ENCODE assay signal across 1 cellular context in the genomic region with DNA sequence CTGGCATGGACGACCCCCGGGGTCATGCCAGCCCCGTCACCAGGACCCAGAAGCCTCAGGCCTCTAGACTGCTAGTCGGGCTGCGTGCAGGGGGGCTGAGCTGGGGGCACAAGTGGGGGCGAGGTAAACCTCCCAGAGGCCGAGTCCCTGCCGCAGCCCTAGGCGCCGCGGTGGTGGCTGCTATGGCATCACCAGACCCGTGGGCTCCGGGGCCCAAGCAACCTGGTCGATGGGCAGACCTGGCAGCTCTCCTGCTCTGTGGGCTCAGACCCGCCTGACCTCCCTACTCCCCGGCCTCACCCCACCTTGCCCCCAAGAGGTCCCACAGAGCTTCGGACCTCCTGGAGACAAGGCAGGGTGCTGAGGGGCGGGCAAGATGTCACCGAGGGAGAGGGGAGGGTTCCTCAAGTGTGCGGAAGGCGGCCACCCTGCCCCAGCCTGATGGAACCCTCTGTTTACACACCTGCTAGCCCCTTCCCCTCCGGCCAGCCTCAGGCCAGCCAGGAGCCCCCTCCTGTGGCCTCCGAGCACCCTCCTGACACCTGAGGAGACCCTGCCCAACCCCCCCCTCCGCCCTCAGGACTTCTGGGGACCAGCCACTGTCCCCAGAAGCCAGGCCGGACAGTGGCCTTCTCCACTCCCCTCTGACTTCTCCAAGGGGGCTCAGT.
TF ChIP-seq lines count a peak whose summit lies in the region.

No MANE protein-coding gene starts in this region.

TF ChIP-seq in HepG2, 621 proteins besides CTCF, POLR2A, EP300 and RAD21 (continued from another document and continues in another):
- TF ChIP-seq, protein P1, sequence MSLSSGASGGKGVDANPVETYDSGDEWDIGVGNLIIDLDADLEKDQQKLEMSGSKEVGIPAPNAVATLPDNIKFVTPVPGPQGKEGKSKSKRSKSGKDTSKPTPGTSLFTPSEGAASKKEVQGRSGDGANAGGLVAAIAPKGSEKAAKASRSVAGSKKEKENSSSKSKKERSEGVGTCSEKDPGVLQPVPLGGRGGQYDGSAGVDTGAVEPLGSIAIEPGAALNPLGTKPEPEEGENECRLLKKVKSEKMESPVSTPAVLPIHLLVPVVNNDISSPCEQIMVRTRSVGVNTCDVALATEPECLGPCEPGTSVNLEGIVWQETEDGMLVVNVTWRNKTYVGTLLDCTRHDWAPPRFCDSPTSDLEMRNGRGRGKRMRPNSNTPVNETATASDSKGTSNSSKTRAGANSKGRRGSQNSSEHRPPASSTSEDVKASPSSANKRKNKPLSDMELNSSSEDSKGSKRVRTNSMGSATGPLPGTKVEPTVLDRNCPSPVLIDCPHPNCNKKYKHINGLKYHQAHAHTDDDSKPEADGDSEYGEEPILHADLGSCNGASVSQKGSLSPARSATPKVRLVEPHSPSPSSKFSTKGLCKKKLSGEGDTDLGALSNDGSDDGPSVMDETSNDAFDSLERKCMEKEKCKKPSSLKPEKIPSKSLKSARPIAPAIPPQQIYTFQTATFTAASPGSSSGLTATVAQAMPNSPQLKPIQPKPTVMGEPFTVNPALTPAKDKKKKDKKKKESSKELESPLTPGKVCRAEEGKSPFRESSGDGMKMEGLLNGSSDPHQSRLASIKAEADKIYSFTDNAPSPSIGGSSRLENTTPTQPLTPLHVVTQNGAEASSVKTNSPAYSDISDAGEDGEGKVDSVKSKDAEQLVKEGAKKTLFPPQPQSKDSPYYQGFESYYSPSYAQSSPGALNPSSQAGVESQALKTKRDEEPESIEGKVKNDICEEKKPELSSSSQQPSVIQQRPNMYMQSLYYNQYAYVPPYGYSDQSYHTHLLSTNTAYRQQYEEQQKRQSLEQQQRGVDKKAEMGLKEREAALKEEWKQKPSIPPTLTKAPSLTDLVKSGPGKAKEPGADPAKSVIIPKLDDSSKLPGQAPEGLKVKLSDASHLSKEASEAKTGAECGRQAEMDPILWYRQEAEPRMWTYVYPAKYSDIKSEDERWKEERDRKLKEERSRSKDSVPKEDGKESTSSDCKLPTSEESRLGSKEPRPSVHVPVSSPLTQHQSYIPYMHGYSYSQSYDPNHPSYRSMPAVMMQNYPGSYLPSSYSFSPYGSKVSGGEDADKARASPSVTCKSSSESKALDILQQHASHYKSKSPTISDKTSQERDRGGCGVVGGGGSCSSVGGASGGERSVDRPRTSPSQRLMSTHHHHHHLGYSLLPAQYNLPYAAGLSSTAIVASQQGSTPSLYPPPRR (CRISPR knock-in tag; IDR thresholded peaks at IDR 0.05; ENCODE audit: borderline replicate concordance): 0 out of 2 replicates have a peak, but pooled peaks have one; percentile 21
- TF ChIP-seq ZNF660 (CRISPR knock-in tag; IDR thresholded peaks at IDR 0.05; ENCODE audit: borderline replicate concordance, low read depth) (peak; percentile 52; the same call in 1 of the 2 replicates), FOXA1 (IDR thresholded peaks at IDR 0.05) (no peak), FOXA1 (CRISPR knock-in tag; IDR thresholded peaks at IDR 0.05) (no peak), ZNF616 (CRISPR knock-in tag; IDR thresholded peaks at IDR 0.05; ENCODE audit: low read depth) (peak; percentile 75; the same call in 1 of the 2 replicates), REXO4 (CRISPR knock-in tag; IDR thresholded peaks at IDR 0.05; ENCODE audit: borderline replicate concordance) (peak; percentile 82; the same call in 1 of the 2 replicates), ZNF558 (CRISPR knock-in tag; IDR thresholded peaks at IDR 0.05; ENCODE audit: borderline replicate concordance) (peak; percentile 55; the same call in 1 of the 2 replicates), ZNF30 (CRISPR knock-in tag; IDR thresholded peaks at IDR 0.05) (no peak), PCBP2 (optimal IDR thresholded peaks at IDR 0.05; ENCODE audit: low read depth, low read length, poor library complexity, severe bottlenecking) (no peak), SIX1 (CRISPR knock-in tag; IDR thresholded peaks at IDR 0.05; ENCODE audit: borderline replicate concordance) (peak; percentile 19; the same call in 1 of the 2 replicates), ZNF230 (CRISPR knock-in tag; IDR thresholded peaks at IDR 0.05) (no peak), ZNF790 (CRISPR knock-in tag; IDR thresholded peaks at IDR 0.05; ENCODE audit: borderline replicate concordance) (peak; percentile 57; the same call in 1 of the 2 replicates), AKAP8 (CRISPR knock-in tag; IDR thresholded peaks at IDR 0.05) (peak; percentile 98), TRIM24 (CRISPR knock-in tag; IDR thresholded peaks at IDR 0.05) (no peak), ZFP37 (CRISPR knock-in tag; IDR thresholded peaks at IDR 0.05; ENCODE audit: borderline replicate concordance) (0 out of 2 replicates have a peak, but pooled peaks have one; percentile 14), ZNF354B (CRISPR knock-in tag; IDR thresholded peaks at IDR 0.05) (peak; percentile 91), ZBTB7A (CRISPR knock-in tag; IDR thresholded peaks at IDR 0.05) (peak; percentile 15), ZNF615 (CRISPR knock-in tag; IDR thresholded peaks at IDR 0.05; ENCODE audit: borderline replicate concordance) (peak; percentile 80; the same call in 1 of the 2 replicates), TBX2 (CRISPR knock-in tag; IDR thresholded peaks at IDR 0.05; ENCODE audit: borderline replicate concordance) (peak; percentile 67), ZNF724P (CRISPR knock-in tag; IDR thresholded peaks at IDR 0.05; ENCODE audit: borderline replicate concordance) (peak; percentile 12; the same call in 1 of the 2 replicates), ZNF460 (CRISPR knock-in tag; IDR thresholded peaks at IDR 0.05; ENCODE audit: borderline replicate concordance) (0 out of 2 replicates have a peak, but pooled peaks have one; percentile 8), XRCC5 (optimal IDR thresholded peaks at IDR 0.05; ENCODE audit: low read length) (no peak), ZFX (CRISPR knock-in tag; IDR thresholded peaks at IDR 0.05; ENCODE audit: low read depth) (peak; percentile 31; the same call in 1 of the 2 replicates), SAFB2 (CRISPR knock-in tag; IDR thresholded peaks at IDR 0.05; ENCODE audit: borderline replicate concordance, low read depth) (peak; percentile 55; the same call in 1 of the 2 replicates), PAF1 (CRISPR knock-in tag; IDR thresholded peaks at IDR 0.05) (peak; percentile 94), ZNF776 (CRISPR knock-in tag; IDR thresholded peaks at IDR 0.05) (0 out of 2 replicates have a peak, but pooled peaks have one; percentile 20), ZFP36L1 (CRISPR knock-in tag; IDR thresholded peaks at IDR 0.05) (peak; percentile 98), ZNF7 (CRISPR knock-in tag; IDR thresholded peaks at IDR 0.05) (no peak), MEF2D (CRISPR knock-in tag; IDR thresholded peaks at IDR 0.05) (0 out of 2 replicates have a peak, but pooled peaks have one; percentile 6), FOXK1 (CRISPR knock-in tag; IDR thresholded peaks at IDR 0.05; ENCODE audit: borderline replicate concordance, low read depth) (no peak), SMAD1 (CRISPR knock-in tag; IDR thresholded peaks at IDR 0.05; ENCODE audit: borderline replicate concordance, low read depth) (0 out of 2 replicates have a peak, but pooled peaks have one; percentile 4), ZNF557 (CRISPR knock-in tag; IDR thresholded peaks at IDR 0.05) (no peak), ZNF777 (CRISPR knock-in tag; IDR thresholded peaks at IDR 0.05) (no peak)
- TF ChIP-seq, protein P2, sequence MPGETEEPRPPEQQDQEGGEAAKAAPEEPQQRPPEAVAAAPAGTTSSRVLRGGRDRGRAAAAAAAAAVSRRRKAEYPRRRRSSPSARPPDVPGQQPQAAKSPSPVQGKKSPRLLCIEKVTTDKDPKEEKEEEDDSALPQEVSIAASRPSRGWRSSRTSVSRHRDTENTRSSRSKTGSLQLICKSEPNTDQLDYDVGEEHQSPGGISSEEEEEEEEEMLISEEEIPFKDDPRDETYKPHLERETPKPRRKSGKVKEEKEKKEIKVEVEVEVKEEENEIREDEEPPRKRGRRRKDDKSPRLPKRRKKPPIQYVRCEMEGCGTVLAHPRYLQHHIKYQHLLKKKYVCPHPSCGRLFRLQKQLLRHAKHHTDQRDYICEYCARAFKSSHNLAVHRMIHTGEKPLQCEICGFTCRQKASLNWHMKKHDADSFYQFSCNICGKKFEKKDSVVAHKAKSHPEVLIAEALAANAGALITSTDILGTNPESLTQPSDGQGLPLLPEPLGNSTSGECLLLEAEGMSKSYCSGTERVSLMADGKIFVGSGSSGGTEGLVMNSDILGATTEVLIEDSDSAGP (CRISPR knock-in tag; IDR thresholded peaks at IDR 0.05; ENCODE audit: borderline replicate concordance): peak; percentile 16
- TF ChIP-seq, protein P3, sequence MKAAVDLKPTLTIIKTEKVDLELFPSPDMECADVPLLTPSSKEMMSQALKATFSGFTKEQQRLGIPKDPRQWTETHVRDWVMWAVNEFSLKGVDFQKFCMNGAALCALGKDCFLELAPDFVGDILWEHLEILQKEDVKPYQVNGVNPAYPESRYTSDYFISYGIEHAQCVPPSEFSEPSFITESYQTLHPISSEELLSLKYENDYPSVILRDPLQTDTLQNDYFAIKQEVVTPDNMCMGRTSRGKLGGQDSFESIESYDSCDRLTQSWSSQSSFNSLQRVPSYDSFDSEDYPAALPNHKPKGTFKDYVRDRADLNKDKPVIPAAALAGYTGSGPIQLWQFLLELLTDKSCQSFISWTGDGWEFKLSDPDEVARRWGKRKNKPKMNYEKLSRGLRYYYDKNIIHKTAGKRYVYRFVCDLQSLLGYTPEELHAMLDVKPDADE (CRISPR knock-in tag; IDR thresholded peaks at IDR 0.05): no peak; the same call in 1 of the 2 replicates
- TF ChIP-seq, protein P4, sequence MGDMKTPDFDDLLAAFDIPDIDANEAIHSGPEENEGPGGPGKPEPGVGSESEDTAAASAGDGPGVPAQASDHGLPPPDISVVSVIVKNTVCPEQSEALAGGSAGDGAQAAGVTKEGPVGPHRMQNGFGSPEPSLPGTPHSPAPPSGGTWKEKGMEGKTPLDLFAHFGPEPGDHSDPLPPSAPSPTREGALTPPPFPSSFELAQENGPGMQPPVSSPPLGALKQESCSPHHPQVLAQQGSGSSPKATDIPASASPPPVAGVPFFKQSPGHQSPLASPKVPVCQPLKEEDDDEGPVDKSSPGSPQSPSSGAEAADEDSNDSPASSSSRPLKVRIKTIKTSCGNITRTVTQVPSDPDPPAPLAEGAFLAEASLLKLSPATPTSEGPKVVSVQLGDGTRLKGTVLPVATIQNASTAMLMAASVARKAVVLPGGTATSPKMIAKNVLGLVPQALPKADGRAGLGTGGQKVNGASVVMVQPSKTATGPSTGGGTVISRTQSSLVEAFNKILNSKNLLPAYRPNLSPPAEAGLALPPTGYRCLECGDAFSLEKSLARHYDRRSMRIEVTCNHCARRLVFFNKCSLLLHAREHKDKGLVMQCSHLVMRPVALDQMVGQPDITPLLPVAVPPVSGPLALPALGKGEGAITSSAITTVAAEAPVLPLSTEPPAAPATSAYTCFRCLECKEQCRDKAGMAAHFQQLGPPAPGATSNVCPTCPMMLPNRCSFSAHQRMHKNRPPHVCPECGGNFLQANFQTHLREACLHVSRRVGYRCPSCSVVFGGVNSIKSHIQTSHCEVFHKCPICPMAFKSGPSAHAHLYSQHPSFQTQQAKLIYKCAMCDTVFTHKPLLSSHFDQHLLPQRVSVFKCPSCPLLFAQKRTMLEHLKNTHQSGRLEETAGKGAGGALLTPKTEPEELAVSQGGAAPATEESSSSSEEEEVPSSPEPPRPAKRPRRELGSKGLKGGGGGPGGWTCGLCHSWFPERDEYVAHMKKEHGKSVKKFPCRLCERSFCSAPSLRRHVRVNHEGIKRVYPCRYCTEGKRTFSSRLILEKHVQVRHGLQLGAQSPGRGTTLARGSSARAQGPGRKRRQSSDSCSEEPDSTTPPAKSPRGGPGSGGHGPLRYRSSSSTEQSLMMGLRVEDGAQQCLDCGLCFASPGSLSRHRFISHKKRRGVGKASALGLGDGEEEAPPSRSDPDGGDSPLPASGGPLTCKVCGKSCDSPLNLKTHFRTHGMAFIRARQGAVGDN (CRISPR knock-in tag; IDR thresholded peaks at IDR 0.05): peak; percentile 71
- TF ChIP-seq, protein P5, sequence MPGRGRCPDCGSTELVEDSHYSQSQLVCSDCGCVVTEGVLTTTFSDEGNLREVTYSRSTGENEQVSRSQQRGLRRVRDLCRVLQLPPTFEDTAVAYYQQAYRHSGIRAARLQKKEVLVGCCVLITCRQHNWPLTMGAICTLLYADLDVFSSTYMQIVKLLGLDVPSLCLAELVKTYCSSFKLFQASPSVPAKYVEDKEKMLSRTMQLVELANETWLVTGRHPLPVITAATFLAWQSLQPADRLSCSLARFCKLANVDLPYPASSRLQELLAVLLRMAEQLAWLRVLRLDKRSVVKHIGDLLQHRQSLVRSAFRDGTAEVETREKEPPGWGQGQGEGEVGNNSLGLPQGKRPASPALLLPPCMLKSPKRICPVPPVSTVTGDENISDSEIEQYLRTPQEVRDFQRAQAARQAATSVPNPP (CRISPR knock-in tag; IDR thresholded peaks at IDR 0.05): peak; percentile 83; the same call in 1 of the 2 replicates
- TF ChIP-seq, protein P6, sequence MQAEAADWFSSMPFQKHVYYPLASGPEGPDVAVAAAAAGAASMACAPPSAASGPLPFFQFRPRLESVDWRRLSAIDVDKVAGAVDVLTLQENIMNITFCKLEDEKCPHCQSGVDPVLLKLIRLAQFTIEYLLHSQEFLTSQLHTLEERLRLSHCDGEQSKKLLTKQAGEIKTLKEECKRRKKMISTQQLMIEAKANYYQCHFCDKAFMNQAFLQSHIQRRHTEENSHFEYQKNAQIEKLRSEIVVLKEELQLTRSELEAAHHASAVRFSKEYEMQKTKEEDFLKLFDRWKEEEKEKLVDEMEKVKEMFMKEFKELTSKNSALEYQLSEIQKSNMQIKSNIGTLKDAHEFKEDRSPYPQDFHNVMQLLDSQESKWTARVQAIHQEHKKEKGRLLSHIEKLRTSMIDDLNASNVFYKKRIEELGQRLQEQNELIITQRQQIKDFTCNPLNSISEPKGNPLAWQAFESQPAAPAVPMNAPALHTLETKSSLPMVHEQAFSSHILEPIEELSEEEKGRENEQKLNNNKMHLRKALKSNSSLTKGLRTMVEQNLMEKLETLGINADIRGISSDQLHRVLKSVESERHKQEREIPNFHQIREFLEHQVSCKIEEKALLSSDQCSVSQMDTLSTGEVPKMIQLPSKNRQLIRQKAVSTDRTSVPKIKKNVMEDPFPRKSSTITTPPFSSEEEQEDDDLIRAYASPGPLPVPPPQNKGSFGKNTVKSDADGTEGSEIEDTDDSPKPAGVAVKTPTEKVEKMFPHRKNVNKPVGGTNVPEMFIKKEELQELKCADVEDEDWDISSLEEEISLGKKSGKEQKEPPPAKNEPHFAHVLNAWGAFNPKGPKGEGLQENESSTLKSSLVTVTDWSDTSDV (CRISPR knock-in tag; IDR thresholded peaks at IDR 0.05): peak; percentile 80
- TF ChIP-seq, protein P7, sequence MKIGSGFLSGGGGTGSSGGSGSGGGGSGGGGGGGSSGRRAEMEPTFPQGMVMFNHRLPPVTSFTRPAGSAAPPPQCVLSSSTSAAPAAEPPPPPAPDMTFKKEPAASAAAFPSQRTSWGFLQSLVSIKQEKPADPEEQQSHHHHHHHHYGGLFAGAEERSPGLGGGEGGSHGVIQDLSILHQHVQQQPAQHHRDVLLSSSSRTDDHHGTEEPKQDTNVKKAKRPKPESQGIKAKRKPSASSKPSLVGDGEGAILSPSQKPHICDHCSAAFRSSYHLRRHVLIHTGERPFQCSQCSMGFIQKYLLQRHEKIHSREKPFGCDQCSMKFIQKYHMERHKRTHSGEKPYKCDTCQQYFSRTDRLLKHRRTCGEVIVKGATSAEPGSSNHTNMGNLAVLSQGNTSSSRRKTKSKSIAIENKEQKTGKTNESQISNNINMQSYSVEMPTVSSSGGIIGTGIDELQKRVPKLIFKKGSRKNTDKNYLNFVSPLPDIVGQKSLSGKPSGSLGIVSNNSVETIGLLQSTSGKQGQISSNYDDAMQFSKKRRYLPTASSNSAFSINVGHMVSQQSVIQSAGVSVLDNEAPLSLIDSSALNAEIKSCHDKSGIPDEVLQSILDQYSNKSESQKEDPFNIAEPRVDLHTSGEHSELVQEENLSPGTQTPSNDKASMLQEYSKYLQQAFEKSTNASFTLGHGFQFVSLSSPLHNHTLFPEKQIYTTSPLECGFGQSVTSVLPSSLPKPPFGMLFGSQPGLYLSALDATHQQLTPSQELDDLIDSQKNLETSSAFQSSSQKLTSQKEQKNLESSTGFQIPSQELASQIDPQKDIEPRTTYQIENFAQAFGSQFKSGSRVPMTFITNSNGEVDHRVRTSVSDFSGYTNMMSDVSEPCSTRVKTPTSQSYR (CRISPR knock-in tag; IDR thresholded peaks at IDR 0.05; ENCODE audit: borderline replicate concordance): peak; percentile 21; the same call in 1 of the 2 replicates
